Comparison of ENCODE assay signal across 1 cellular context in genomic region chr14:100645200-100645985, GRCh38.
A peak's percentile ranks its signal among the peaks of the same experiment; 100 is the strongest.
TF ChIP-seq lines count a peak whose summit lies in the region.

No MANE protein-coding gene starts in this region.

TF ChIP-seq in K562, 482 proteins besides CTCF, POLR2A, EP300 and RAD21 (continued from another document and continues in another):
- TF ChIP-seq JUND (IDR thresholded peaks at IDR 0.05; ENCODE audit: borderline replicate concordance, low read depth, low read length) (peak; percentile 11; the same call in 1 of the 2 replicates), JUND (tag; IDR thresholded peaks at IDR 0.05; ENCODE audit: borderline replicate concordance, low read depth, low read length) (no peak), CTCFL (IDR thresholded peaks at IDR 0.05; ENCODE audit: borderline replicate concordance, insufficient read depth, low read depth, low read length, poor library complexity, severe bottlenecking) (no peak), SMAD4 (CRISPR knock-in tag; conservative IDR thresholded peaks at IDR 0.05) (peak; percentile 48; the same call in 1 of the 2 replicates), DEAF1 (CRISPR knock-in tag; IDR thresholded peaks at IDR 0.05) (peak; percentile 76), KLF6 (CRISPR knock-in tag; IDR thresholded peaks at IDR 0.05; ENCODE audit: borderline replicate concordance) (peak; percentile 30; the same call in 1 of the 2 replicates), C11orf30 (IDR thresholded peaks at IDR 0.05; ENCODE audit: low read depth) (peak; percentile 47; the same call in 1 of the 2 replicates), RBM39 (optimal IDR thresholded peaks at IDR 0.05; ENCODE audit: low read depth, low read length) (no peak), MTA3 (IDR thresholded peaks at IDR 0.05; ENCODE audit: borderline replicate concordance) (0 out of 2 replicates have a peak, but pooled peaks have one; percentile 25), KLF1 (tag; IDR thresholded peaks at IDR 0.05) (peak; percentile 48; the same call in 1 of the 2 replicates), STAG1 (CRISPR knock-in tag; IDR thresholded peaks at IDR 0.05; ENCODE audit: borderline replicate concordance) (peak; percentile 35; the same call in 1 of the 2 replicates), CREM (IDR thresholded peaks at IDR 0.05; ENCODE audit: low read depth) (peak; percentile 54), ZNF696 (CRISPR knock-in tag; conservative IDR thresholded peaks at IDR 0.05) (no peak), CHD7 (IDR thresholded peaks at IDR 0.05; ENCODE audit: low read depth, low read length) (no peak), ZNF766 (CRISPR knock-in tag; conservative IDR thresholded peaks at IDR 0.05) (peak; percentile 51; the same call in 1 of the 2 replicates), ZBTB33 (CRISPR knock-in tag; IDR thresholded peaks at IDR 0.05) (peak; percentile 40; the same call in 1 of the 2 replicates), RB1 (IDR thresholded peaks at IDR 0.05; ENCODE audit: low read depth) (peak; percentile 50; the same call in 1 of the 2 replicates), EGR1 (conservative IDR thresholded peaks at IDR 0.05) (peak; percentile 54), ZMIZ1 (IDR thresholded peaks at IDR 0.05; ENCODE audit: low read depth in 2 of 2, low read length in 2 of 2) (0 out of 4 replicates have a peak, but pooled peaks of 1 of the 2 experiments have one; percentile 41), THRA (IDR thresholded peaks at IDR 0.05) (no peak), ZNF316 (IDR thresholded peaks at IDR 0.05) (peak; percentile 72), ARID3A (IDR thresholded peaks at IDR 0.05; ENCODE audit: borderline replicate concordance, low read depth, low read length) (0 out of 2 replicates have a peak, but pooled peaks have one; percentile 49)
